In genomic region chr21:46254208-46254975, GRCh38 we compare ENCODE assay signal across 12 cellular contexts. TPM values are rescaled to one million over a fixed set of nuclear protein-coding genes. Genes with fewer than 3 reads are reported as not detected.
DNase-seq lines count a peak whose midpoint lies in the region; ATAC-seq and TF ChIP-seq lines count a peak whose summit lies in the region.
"Had no signal": no experiment of that assay in that cellular context is flagged by ENCODE, and none has a peak within 500 bp of the region (broad histone marks: within the 10 kb centered on the region; RNA-seq: fewer than 3 reads in every experiment).

No MANE protein-coding gene starts in this region.

- ATAC-seq in left cardiac atrium = no peak
- peak; percentile 47 for ATAC-seq in HG02610 (IDR thresholded peaks at IDR 0.05; ENCODE audit: unreplicated experiment)
- peak; percentile 45 for ATAC-seq in activated T-helper 17 cell treated with anti-CD3 and anti-CD28 coated beads, Interleukin-2, amount 50 U/mL, for 72 hours (replicated peaks)
- no peak for ATAC-seq in stimulated activated naive CD8-positive, alpha-beta T cell treated with anti-CD3 and anti-CD28 coated beads, Interleukin-15, amount 100 ng/mL, for 72 hours
- ATAC-seq: body of pancreas had no signal

- H3K4me3 ChIP-seq in cardiac muscle cell = no peak overlapping the region
- H3K4me3 ChIP-seq: body of pancreas, HAP-1 had no signal

- intact Hi-C loops in left cardiac atrium (cut with DNase I) = loop anchor here in 1 of 2 donors (10.0 kb wide), 1 partner anchor 110 kb away; no protein-coding TSS in a partner anchor

- no peak for TF ChIP-seq CTCF in cardiac muscle cell (IDR thresholded peaks at IDR 0.05; ENCODE audit: low read depth, low read length)

- H3K27ac ChIP-seq in cardiac muscle cell = peak overlapping the region; percentile 47
- H3K27ac ChIP-seq in caudate nucleus (ENCODE audit: low read depth, low read length) = no peak overlapping the region
- H3K27ac ChIP-seq: body of pancreas had no signal

- peaks cover 65% of the 10 kb centered on the region for H3K36me3 ChIP-seq in cardiac muscle cell

- peak overlapping the region; percentile 89 for H3K27ac Mint-ChIP-seq in activated T-helper 17 cell treated with anti-CD3 and anti-CD28 coated beads, Interleukin-2, amount 50 U/mL, for 72 hours
- H3K27ac Mint-ChIP-seq in stimulated activated naive CD8-positive, alpha-beta T cell treated with anti-CD3 and anti-CD28 coated beads, Interleukin-15, amount 100 ng/mL, for 72 hours = peak overlapping the region; percentile 84 to 98

- H3K36me3 Mint-ChIP-seq in activated T-helper 17 cell treated with anti-CD3 and anti-CD28 coated beads, Interleukin-2, amount 50 U/mL, for 72 hours (ENCODE audit: low read depth) = peaks cover 100% of the 10 kb centered on the region

- no peaks in the 10 kb centered on the region for H3K4me1 ChIP-seq in cardiac muscle cell (ENCODE audit: low read depth)
- H3K4me1 ChIP-seq: body of pancreas, HAP-1 had no signal

- DNase-seq in cardiac muscle cell (ENCODE audit: low read depth in 1 of 2, low spot score in 1 of 2) (no peak), left cardiac atrium (no peak), caudate nucleus (lab: John Stamatoyannopoulos, UW) (no peak), C1 segment of cervical spinal cord (lab: John Stamatoyannopoulos, UW) (no peak), amygdala (lab: John Stamatoyannopoulos, UW) (no peak)
- no peak for DNase-seq in stimulated activated naive CD8-positive, alpha-beta T cell treated with anti-CD3 and anti-CD28 coated beads, Interleukin-15, amount 100 ng/mL, for 72 hours
- DNase-seq: body of pancreas, nucleus accumbens, substantia nigra had no signal

- H3K9me3 ChIP-seq in cardiac muscle cell (ENCODE audit: low read depth) = no peaks in the 10 kb centered on the region
- H3K9me3 ChIP-seq: body of pancreas, HAP-1 had no signal

- peaks cover 20% of the 10 kb centered on the region for H3K4me1 Mint-ChIP-seq in activated T-helper 17 cell treated with anti-CD3 and anti-CD28 coated beads, Interleukin-2, amount 50 U/mL, for 72 hours
- peaks cover 52% of the 10 kb centered on the region for H3K4me1 Mint-ChIP-seq in stimulated activated naive CD8-positive, alpha-beta T cell treated with anti-CD3 and anti-CD28 coated beads, Interleukin-15, amount 100 ng/mL, for 72 hours

- no peaks in the 10 kb centered on the region for H3K27me3 Mint-ChIP-seq in activated T-helper 17 cell treated with anti-CD3 and anti-CD28 coated beads, Interleukin-2, amount 50 U/mL, for 72 hours
- H3K27me3 Mint-ChIP-seq in stimulated activated naive CD8-positive, alpha-beta T cell treated with anti-CD3 and anti-CD28 coated beads, Interleukin-15, amount 100 ng/mL, for 72 hours = no peaks in the 10 kb centered on the region

- peak overlapping the region; percentile 48 for H3K4me3 Mint-ChIP-seq in activated T-helper 17 cell treated with anti-CD3 and anti-CD28 coated beads, Interleukin-2, amount 50 U/mL, for 72 hours
- peak overlapping the region; percentile 34 to 67 for H3K4me3 Mint-ChIP-seq in stimulated activated naive CD8-positive, alpha-beta T cell treated with anti-CD3 and anti-CD28 coated beads, Interleukin-15, amount 100 ng/mL, for 72 hours

- H3K27me3 ChIP-seq in cardiac muscle cell = no peaks in the 10 kb centered on the region
- H3K27me3 ChIP-seq: body of pancreas had no signal

- no peaks in the 10 kb centered on the region for H3K9me3 Mint-ChIP-seq in activated T-helper 17 cell treated with anti-CD3 and anti-CD28 coated beads, Interleukin-2, amount 50 U/mL, for 72 hours
- peaks cover 0 to 6% of the 10 kb centered on the region in 2 donors for H3K9me3 Mint-ChIP-seq in stimulated activated naive CD8-positive, alpha-beta T cell treated with anti-CD3 and anti-CD28 coated beads, Interleukin-15, amount 100 ng/mL, for 72 hours

RNA-seq across cellular contexts. Expression of gene LSS, which starts 25.8 kb away (rescaled TPM):
- total RNA-seq in cardiac muscle cell = 86.9 and 191 TPM in 2 replicates
- 56.2 and 112 TPM in 2 replicates for polyA plus RNA-seq in cardiac muscle cell
- 10 to 100 TPM; 66.4 to 66.7 TPM for total RNA-seq in left cardiac atrium
- total RNA-seq in activated T-helper 17 cell treated with anti-CD3 and anti-CD28 coated beads, Interleukin-2, amount 50 U/mL, for 72 hours = 10 to 100 TPM; 30.8 to 43.8 TPM

RNA-seq across cellular contexts. Expression of gene MCM3AP, which starts 31.0 kb away (rescaled TPM):
- total RNA-seq in cardiac muscle cell (71.8 and 106 TPM in 2 replicates), left cardiac atrium (10 to 100 TPM; 52.4 to 66.4 TPM)
- polyA plus RNA-seq in cardiac muscle cell = 39.6 and 74.3 TPM in 2 replicates
- total RNA-seq in activated T-helper 17 cell treated with anti-CD3 and anti-CD28 coated beads, Interleukin-2, amount 50 U/mL, for 72 hours = 100 to 1,000 TPM; 105 to 118 TPM

RNA-seq across cellular contexts. Expression of gene YBEY, which starts 31.8 kb away (rescaled TPM):
- total RNA-seq in cardiac muscle cell = 17.9 and 24.9 TPM in 2 replicates
- polyA plus RNA-seq in cardiac muscle cell = 24.5 and 25.5 TPM in 2 replicates
- total RNA-seq in left cardiac atrium = 10 to 100 TPM; 15.5 to 17.5 TPM
- 10 to 100 TPM in 1 of 2 donors, 1 to 10 TPM in 1; 7.0 to 14.8 TPM for total RNA-seq in activated T-helper 17 cell treated with anti-CD3 and anti-CD28 coated beads, Interleukin-2, amount 50 U/mL, for 72 hours

Comparison
In these comparisons a context has a peak if more than half of its experiments do, and no peak if none do; other contexts are left out.
1. ATAC-seq: peak in HG02610 (single experiment) and activated T-helper 17 cell treated with anti-CD3 and anti-CD28 coated beads, Interleukin-2, amount 50 U/mL, for 72 hours (single experiment); none in left cardiac atrium (0 of 2) and stimulated activated naive CD8-positive, alpha-beta T cell treated with anti-CD3 and anti-CD28 coated beads, Interleukin-15, amount 100 ng/mL, for 72 hours (single experiment).